8 cellular contexts compared by ENCODE assay signal in genomic region chr3:185353823-185354614, GRCh38. TPM values are rescaled to one million over a fixed set of nuclear protein-coding genes. Genes with fewer than 3 reads are reported as not detected.
DNase-seq lines count a peak whose midpoint lies in the region; ATAC-seq and TF ChIP-seq lines count a peak whose summit lies in the region.

No MANE protein-coding gene starts in this region.

- H3K9me3 ChIP-seq in OCI-LY1 (ENCODE audit: low read length) (no peaks in the 10 kb centered on the region), osteoblast (ENCODE audit: low read depth, low read length) (no peaks in the 10 kb centered on the region), upper lobe of right lung (no peaks in the 10 kb centered on the region)

- TF ChIP-seq CTCF in OCI-LY1 (IDR thresholded peaks at IDR 0.05; ENCODE audit: low read length): peak; percentile 68
- TF ChIP-seq CTCF in fibroblast of pulmonary artery (IDR thresholded peaks at IDR 0.05; ENCODE audit: low read length, missing control alignments): peak; percentile 66
- TF ChIP-seq CTCF in osteoblast (IDR thresholded peaks at IDR 0.05; ENCODE audit: extremely low read depth, low read depth, low read length): peak; percentile 62
- peak; percentile 63 for TF ChIP-seq CTCF in upper lobe of right lung (IDR thresholded peaks at IDR 0.05)

- H3K36me3 ChIP-seq in OCI-LY1 (ENCODE audit: insufficient read depth, low read length): no peaks in the 10 kb centered on the region
- H3K36me3 ChIP-seq in osteoblast (ENCODE audit: insufficient read depth, low read length): no peaks in the 10 kb centered on the region
- no peaks in the 10 kb centered on the region for H3K36me3 ChIP-seq in upper lobe of right lung

- H3K4me2 ChIP-seq in OCI-LY1 (ENCODE audit: low read length): no peak overlapping the region
- H3K4me2 ChIP-seq in osteoblast (ENCODE audit: insufficient read depth, low read length): no peak overlapping the region

- no peaks in the 10 kb centered on the region for H3K9me2 ChIP-seq in OCI-LY1 (ENCODE audit: low read depth, low read length)

- no peaks in the 10 kb centered on the region for H4K20me1 ChIP-seq in OCI-LY1 (ENCODE audit: insufficient read depth, low read length)
- H4K20me1 ChIP-seq in osteoblast (ENCODE audit: insufficient read depth, low read length): no peaks in the 10 kb centered on the region

- H3K4me3 ChIP-seq in OCI-LY1 (ENCODE audit: low read depth, low read length, poor library complexity, severe bottlenecking) (no peak overlapping the region), fibroblast of pulmonary artery (replicated peaks; ENCODE audit: low read depth, low read length) (no peak overlapping the region), osteoblast (ENCODE audit: insufficient read depth, low read length) (no peak overlapping the region), upper lobe of right lung (no peak overlapping the region)

- H3K27me3 ChIP-seq in OCI-LY1 (ENCODE audit: insufficient read depth, low read length): no peaks in the 10 kb centered on the region
- H3K27me3 ChIP-seq in osteoblast (ENCODE audit: insufficient read depth, low read length): no peaks in the 10 kb centered on the region
- H3K27me3 ChIP-seq in upper lobe of right lung: no peaks in the 10 kb centered on the region

- no peaks in the 10 kb centered on the region for H3K79me2 ChIP-seq in OCI-LY1 (ENCODE audit: insufficient read depth, low read length)
- no peaks in the 10 kb centered on the region for H3K79me2 ChIP-seq in osteoblast (ENCODE audit: insufficient read depth, low read length)

- peak; percentile 99 for ATAC-seq in GM21825 (IDR thresholded peaks at IDR 0.05; ENCODE audit: unreplicated experiment)
- peak; percentile 99 for ATAC-seq in upper lobe of right lung

- no peak overlapping the region for H2AFZ ChIP-seq in OCI-LY1 (ENCODE audit: low read length)
- H2AFZ ChIP-seq in osteoblast (ENCODE audit: low read length): no peak overlapping the region

- H3K9ac ChIP-seq in OCI-LY1 (ENCODE audit: low read length): no peak overlapping the region

- no peaks in the 10 kb centered on the region for H3F3A ChIP-seq in OCI-LY1 (ENCODE audit: insufficient read depth, low read length)

- intact Hi-C loops in upper lobe of right lung (cut with DNase I): no loop called here

- peak; percentile 93 for DNase-seq in ELF-1 (ENCODE audit: low read depth, low spot score)
- peak; percentile 19 for DNase-seq in KG1 (lab: John Stamatoyannopoulos, UW)
- DNase-seq in activated T-cell treated with anti-CD3 and anti-CD28 coated beads for 24 hours (ENCODE audit: low read depth): peak; percentile 64
- DNase-seq in fibroblast of pulmonary artery (ENCODE audit: low read depth): peak; percentile 67
- DNase-seq in osteoblast (ENCODE audit: insufficient read length, low spot score, missing footprints): no peak
- no peak for DNase-seq in upper lobe of right lung

- H3K4me1 ChIP-seq in OCI-LY1 (ENCODE audit: insufficient read depth, low read length, severe bottlenecking): no peaks in the 10 kb centered on the region
- no peaks in the 10 kb centered on the region for H3K4me1 ChIP-seq in osteoblast (ENCODE audit: insufficient read depth, low read length)
- H3K4me1 ChIP-seq in upper lobe of right lung: no peaks in the 10 kb centered on the region

- H3K27ac ChIP-seq in OCI-LY1 (ENCODE audit: low read depth, low read length, poor library complexity, severe bottlenecking): no peak overlapping the region
- no peak overlapping the region for H3K27ac ChIP-seq in osteoblast (ENCODE audit: low read depth, low read length)
- H3K27ac ChIP-seq in upper lobe of right lung: no peak overlapping the region

RNA-seq across cellular contexts. Expression of gene MAP3K13, which starts 8.9 kb away (rescaled TPM):
- total RNA-seq in osteoblast (16.3 and 20.9 TPM in 2 replicates), upper lobe of right lung (37.6 TPM)

Comparison
In these comparisons a context has a peak if more than half of its experiments do, and no peak if none do; other contexts are left out.
1. DNase-seq: peak in ELF-1 (single experiment), KG1 (single experiment), activated T-cell treated with anti-CD3 and anti-CD28 coated beads for 24 hours (single experiment) and fibroblast of pulmonary artery (single experiment); none in osteoblast (single experiment) and upper lobe of right lung (single experiment).
2. Peak in every context shown above with its lines, with median percentiles within 50 percentile points of each other: CTCF ChIP-seq.